In the genomic region with DNA sequence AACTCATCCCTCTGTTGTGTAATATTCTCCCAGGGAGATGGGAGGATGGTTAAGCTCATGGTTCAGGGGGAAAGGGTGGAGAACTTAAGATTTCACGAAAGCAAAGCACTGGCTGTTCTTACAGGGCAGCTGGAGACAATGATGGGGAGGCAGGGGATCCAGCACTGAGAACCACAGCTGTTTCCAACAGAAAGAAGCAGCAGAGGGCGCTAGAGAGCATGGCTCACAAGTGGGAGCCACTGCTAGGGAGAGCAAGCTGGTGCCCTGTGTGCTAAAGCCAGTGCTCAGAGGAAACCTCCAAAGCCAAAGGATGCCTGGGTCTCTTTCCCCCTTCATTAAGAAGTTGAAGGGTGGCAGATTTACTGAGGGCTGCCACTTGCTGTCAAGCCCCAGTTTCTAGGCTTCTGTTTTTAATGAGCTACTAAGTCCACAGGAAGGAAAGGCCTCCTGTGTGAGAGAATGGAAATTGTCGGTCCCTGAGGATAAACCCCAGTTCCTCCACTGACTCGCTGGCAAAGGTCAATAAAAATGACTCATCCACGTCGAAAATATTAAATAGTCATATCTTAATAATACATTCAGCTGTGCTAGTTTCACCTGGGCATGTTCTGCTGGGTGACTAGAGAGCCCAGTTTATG, we compare ENCODE assay signal across 8 cellular contexts.
DNase-seq lines count a peak whose midpoint lies in the region; ATAC-seq and TF ChIP-seq lines count a peak whose summit lies in the region.

No MANE protein-coding gene starts in this region.

- in situ Hi-C loops in ACHN (cut with HindIII; ENCODE audit: low pct_ligation_motif_present, low pct_unique_long_range_greater_than_20kb, low sequenced_read_pairs), result no loop called here

- no peak overlapping the region for H3K4me3 Mint-ChIP-seq in stimulated activated memory B cell treated with anti-CD40 and anti-IgM and Interleukin-4, amounts not matched to agents 10 μg/mL and 1 μg/mL and 100 μg/mL, for 72 hours

- no peaks in the 10 kb centered on the region for H3K36me3 Mint-ChIP-seq in stimulated activated memory B cell treated with anti-CD40 and anti-IgM and Interleukin-4, amounts not matched to agents 10 μg/mL and 1 μg/mL and 100 μg/mL, for 72 hours

- H3K14ac ChIP-seq in mesenchymal stem cell (ENCODE audit: low read length in 2 of 2), result no peak overlapping the region

- no peak overlapping the region for H3K27ac Mint-ChIP-seq in stimulated activated memory B cell treated with anti-CD40 and anti-IgM and Interleukin-4, amounts not matched to agents 10 μg/mL and 1 μg/mL and 100 μg/mL, for 72 hours

- H2AK5ac ChIP-seq in mesenchymal stem cell (ENCODE audit: low read length, severe bottlenecking), result no peak overlapping the region

- ATAC-seq in stimulated activated memory B cell treated with anti-CD40 and anti-IgM and Interleukin-4, amounts not matched to agents 10 μg/mL and 1 μg/mL and 100 μg/mL, for 72 hours, result peak; percentile 59
- no peak for ATAC-seq in GM18519 (IDR thresholded peaks at IDR 0.05; ENCODE audit: low FRiP score, unreplicated experiment)

- 27% methylated on average over 4 of the region's 6 CpGs for WGBS in mesenchymal stem cell

- H3K27ac ChIP-seq in VCaP (no peak overlapping the region), mesenchymal stem cell (ENCODE audit: low read length, poor library complexity, severe bottlenecking) (no peak overlapping the region)

- no peak overlapping the region for H4K91ac ChIP-seq in mesenchymal stem cell (ENCODE audit: low read length)

- no peak overlapping the region for H2BK5ac ChIP-seq in mesenchymal stem cell (ENCODE audit: low read depth, low read length, poor library complexity, severe bottlenecking)

- H2BK12ac ChIP-seq in mesenchymal stem cell (ENCODE audit: low read length in 2 of 2), result no peak overlapping the region

- H3K36me3 ChIP-seq in MG63, result no peaks in the 10 kb centered on the region
- no peaks in the 10 kb centered on the region for H3K36me3 ChIP-seq in mesenchymal stem cell (ENCODE audit: control insufficient read depth in 1 of 2, insufficient read depth in 2 of 2, low read depth in 1 of 2, low read length in 2 of 2)

- peaks cover 10% of the 10 kb centered on the region for H3K27me3 Mint-ChIP-seq in stimulated activated memory B cell treated with anti-CD40 and anti-IgM and Interleukin-4, amounts not matched to agents 10 μg/mL and 1 μg/mL and 100 μg/mL, for 72 hours

- peak; percentile 86 for DNase-seq in ACHN
- DNase-seq in GM12864 (ENCODE audit: low read depth), result peak; percentile 8
- DNase-seq in MG63, result peak; percentile 56
- peak; percentile 88 to 90 for DNase-seq in dermis microvascular lymphatic vessel endothelial cell (ENCODE audit: low read depth in 2 of 2)
- peak; percentile 46 for DNase-seq in mesenchymal stem cell

- H2AFZ ChIP-seq in mesenchymal stem cell (ENCODE audit: low read depth, low read length), result no peak overlapping the region

- no peak overlapping the region for H3K18ac ChIP-seq in mesenchymal stem cell (ENCODE audit: low read depth in 1 of 2, low read length in 2 of 2)

- H3K4me2 ChIP-seq in mesenchymal stem cell (ENCODE audit: low read length, poor library complexity, severe bottlenecking), result no peak overlapping the region

- peak; percentile 96 for TF ChIP-seq CTCF in GM12864 (IDR thresholded peaks at IDR 0.05; ENCODE audit: low read depth, low read length, missing control alignments)
- TF ChIP-seq CTCF in VCaP (conservative IDR thresholded peaks at IDR 0.05), result peak; percentile 92

- H4K8ac ChIP-seq in mesenchymal stem cell (ENCODE audit: low read length), result no peak overlapping the region

- H3K27me3 ChIP-seq in MG63 (no peaks in the 10 kb centered on the region), mesenchymal stem cell (ENCODE audit: control insufficient read depth in 1 of 2, insufficient read depth in 1 of 2, low read length in 2 of 2) (peaks cover 5 to 8% of the 10 kb centered on the region in 2 experiments)

- no peak overlapping the region for H3K23ac ChIP-seq in mesenchymal stem cell (ENCODE audit: low read length in 2 of 2)

- H3K4me1 Mint-ChIP-seq in stimulated activated memory B cell treated with anti-CD40 and anti-IgM and Interleukin-4, amounts not matched to agents 10 μg/mL and 1 μg/mL and 100 μg/mL, for 72 hours, result no peaks in the 10 kb centered on the region

- no peak overlapping the region for H3K9ac ChIP-seq in mesenchymal stem cell (ENCODE audit: low read length)

- H3K4ac ChIP-seq in mesenchymal stem cell (ENCODE audit: low read depth in 1 of 2, low read length in 2 of 2), result no peak overlapping the region

- H2BK15ac ChIP-seq in mesenchymal stem cell (ENCODE audit: low read depth, poor library complexity, severe bottlenecking), result no peak overlapping the region

- H3K9me3 ChIP-seq in MG63, result no peaks in the 10 kb centered on the region
- H3K9me3 ChIP-seq in mesenchymal stem cell (ENCODE audit: control insufficient read depth, low read length), result no peaks in the 10 kb centered on the region

- peaks cover 2% of the 10 kb centered on the region for H3K4me1 ChIP-seq in mesenchymal stem cell (ENCODE audit: control insufficient read depth, insufficient read depth, low read depth, low read length)

- no peaks in the 10 kb centered on the region for H3K79me1 ChIP-seq in mesenchymal stem cell (replicated peaks; ENCODE audit: low read length, poor library complexity, severe bottlenecking)

- H2BK120ac ChIP-seq in mesenchymal stem cell (ENCODE audit: low read depth, low read length), result no peak overlapping the region

- H3K9me3 Mint-ChIP-seq in stimulated activated memory B cell treated with anti-CD40 and anti-IgM and Interleukin-4, amounts not matched to agents 10 μg/mL and 1 μg/mL and 100 μg/mL, for 72 hours, result no peaks in the 10 kb centered on the region

- H3K4me3 ChIP-seq in GM12864 (ENCODE audit: low read depth, low read length) (no peak overlapping the region), MG63 (no peak overlapping the region), mesenchymal stem cell (ENCODE audit: insufficient read depth in 1 of 2, low read depth in 1 of 2, low read length in 2 of 2) (no peak overlapping the region)

Comparison
In these comparisons a context has a peak if more than half of its experiments do, and no peak if none do; other contexts are left out.
1. DNase-seq: peak in every context shown above with its lines; median percentile 89 in dermis microvascular lymphatic vessel endothelial cell; 86 in ACHN; 56 in MG63; 46 in mesenchymal stem cell; 8 in GM12864.